Comparison of ENCODE assay signal across 25 cellular contexts in the genomic region with DNA sequence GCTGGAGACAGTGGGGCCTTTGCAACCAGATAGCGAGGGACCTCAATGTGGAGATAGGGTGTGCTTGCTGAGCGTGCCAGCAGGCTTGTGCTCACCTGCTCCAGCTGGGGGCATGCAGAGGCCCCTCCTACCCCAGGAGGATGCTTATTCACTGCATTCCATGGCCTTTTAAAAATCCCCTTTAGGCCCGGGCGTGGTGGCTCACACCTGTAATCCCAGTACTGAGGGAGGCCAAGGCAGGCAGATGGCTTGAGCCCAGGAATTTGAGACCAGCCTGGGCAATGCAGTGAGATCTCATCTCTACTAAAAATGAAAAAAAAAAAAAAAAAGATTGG. TPM values are rescaled to one million over a fixed set of nuclear protein-coding genes. Genes with fewer than 3 reads are reported as not detected.
DNase-seq lines count a peak whose midpoint lies in the region; ATAC-seq, FAIRE-seq and TF ChIP-seq lines count a peak whose summit lies in the region.
"Had no signal": no experiment of that assay in that cellular context is flagged by ENCODE, and none has a peak within 500 bp of the region (broad histone marks: within the 10 kb centered on the region; RNA-seq: fewer than 3 reads in every experiment).

No MANE protein-coding gene starts in this region.

- H3K4me3 ChIP-seq in A549 (no peak overlapping the region), PC-3 (ENCODE audit: low read length) (no peak overlapping the region), mesodermal cell (ENCODE audit: extremely low read depth, insufficient read depth, low read length, poor library complexity, severe bottlenecking) (no peak overlapping the region)
- H3K4me3 ChIP-seq: cardiac muscle cell, lung, SK-N-MC had no signal

- intact Hi-C loops in PC-3 (cut with micrococcal nuclease), result no loop called here

- H3F3A ChIP-seq in PC-3 (ENCODE audit: low read length, unreplicated experiment), result peaks cover 7% of the 10 kb centered on the region

- H3K4me2 ChIP-seq in A549 (no peak overlapping the region), PC-3 (ENCODE audit: low read length) (no peak overlapping the region)

- no peak for TF ChIP-seq EP300 in A549 (IDR thresholded peaks at IDR 0.05)

- no peaks in the 10 kb centered on the region for H3K9me2 ChIP-seq in PC-3 (replicated peaks; ENCODE audit: low read length)

- H3K27ac Mint-ChIP-seq in effector memory CD8-positive, alpha-beta T cell, result peak overlapping the region; percentile 25 to 62
- H3K27ac Mint-ChIP-seq: H9, immature natural killer cell had no signal

- no peaks in the 10 kb centered on the region for H4K20me1 ChIP-seq in PC-3 (ENCODE audit: low read length)

- no peak overlapping the region for H3K4me3 Mint-ChIP-seq in effector memory CD8-positive, alpha-beta T cell
- H3K4me3 Mint-ChIP-seq in activated T-cell treated with anti-CD3 and anti-CD28 coated beads, Interleukin-2, amount 50 U/mL, for 4 hours, result no peak overlapping the region
- H3K4me3 Mint-ChIP-seq: H9, immature natural killer cell had no signal

- no peak for TF ChIP-seq POLR2A in A549 (IDR thresholded peaks at IDR 0.05; ENCODE audit: low read length)

- peaks cover 12% of the 10 kb centered on the region for H3K36me3 ChIP-seq in PC-3 (ENCODE audit: low read depth, low read length)
- no peaks in the 10 kb centered on the region for H3K36me3 ChIP-seq in mesodermal cell (ENCODE audit: control insufficient read depth, insufficient read depth, low read length)
- H3K36me3 ChIP-seq: cardiac muscle cell had no signal

- peaks cover 6% of the 10 kb centered on the region for H3K36me3 Mint-ChIP-seq in effector memory CD8-positive, alpha-beta T cell (ENCODE audit: insufficient read depth)
- H3K36me3 Mint-ChIP-seq in activated T-cell treated with anti-CD3 and anti-CD28 coated beads, Interleukin-2, amount 50 U/mL, for 4 hours (ENCODE audit: insufficient read depth), result peaks cover 13% of the 10 kb centered on the region

- H3K9ac ChIP-seq in PC-3 (ENCODE audit: low read length), result no peak overlapping the region

- no peaks in the 10 kb centered on the region for H3K9me3 ChIP-seq in A549
- no peaks in the 10 kb centered on the region for H3K9me3 ChIP-seq in PC-3 (ENCODE audit: low read length)
- no peaks in the 10 kb centered on the region for H3K9me3 ChIP-seq in mesodermal cell (ENCODE audit: control insufficient read depth, low read length)

- FAIRE-seq in A549 (lab: Jason Lieb, UNC), result no peak

- no peak overlapping the region for H2AFZ ChIP-seq in PC-3 (ENCODE audit: low read length)

- peaks cover 52% of the 10 kb centered on the region for H3K4me1 ChIP-seq in A549
- H3K4me1 ChIP-seq in PC-3 (ENCODE audit: insufficient read depth, low read length), result peaks cover 42% of the 10 kb centered on the region
- H3K4me1 ChIP-seq in mesodermal cell (ENCODE audit: control insufficient read depth, insufficient read depth, low read length, poor library complexity, severe bottlenecking), result peaks cover 4% of the 10 kb centered on the region

- CTCF ChIA-PET in A549 (lab: Yijun Ruan, JAX), result interaction anchor here (0.6 to 7.8 kb wide), 7 partner anchors 11 to 231 kb away, joined by 3 to 44 read pairs (median 4); no protein-coding TSS in a partner anchor
- CTCF ChIA-PET in PC-3 (lab: Charles Lee), result interaction anchor here (0.9 kb wide), 1 partner anchor 15 kb away, joined by 4 read pairs; no protein-coding TSS in a partner anchor

- WGBS in A549 (ENCODE audit: missing lambda C conversion rate), result 95% methylated on average over 4 of the region's 4 CpGs
- WGBS in mesodermal cell (ENCODE audit: insufficient coverage in 2 of 2), 2 experiments, result 84 to 85% methylated on average over 2 of the region's 4 CpGs

- H3K4me1 Mint-ChIP-seq in effector memory CD8-positive, alpha-beta T cell (ENCODE audit: low read depth in 2 of 2), result peaks cover 38 to 40% of the 10 kb centered on the region in 2 donors
- peaks cover 49% of the 10 kb centered on the region for H3K4me1 Mint-ChIP-seq in activated T-cell treated with anti-CD3 and anti-CD28 coated beads, Interleukin-2, amount 50 U/mL, for 4 hours (ENCODE audit: low read depth)

- TF ChIP-seq CTCF in A549 (IDR thresholded peaks at IDR 0.05) (no peak), PC-3 (conservative IDR thresholded peaks at IDR 0.05; ENCODE audit: low read depth, low read length) (no peak)

- no peak for ATAC-seq in A549
- ATAC-seq in PC-3, result no peak
- no peak for ATAC-seq in effector memory CD8-positive, alpha-beta T cell (replicated peaks)
- ATAC-seq in activated T-cell treated with anti-CD3 and anti-CD28 coated beads, Interleukin-2, amount 50 U/mL, for 4 hours, result no peak

- no peaks in the 10 kb centered on the region for H3K27me3 Mint-ChIP-seq in effector memory CD8-positive, alpha-beta T cell
- no peaks in the 10 kb centered on the region for H3K27me3 Mint-ChIP-seq in activated T-cell treated with anti-CD3 and anti-CD28 coated beads, Interleukin-2, amount 50 U/mL, for 4 hours (ENCODE audit: low read depth)

- no TSS peak for BruUV-seq in PC-3 (replicated peaks; lab: Mats Ljungman, UMichigan)

- POLR2A ChIA-PET in A549 (lab: Yijun Ruan, JAX), result interaction anchor here (0.7 kb wide), 1 partner anchor 53 kb away, joined by 4 read pairs; no protein-coding TSS in a partner anchor
- POLR2A ChIA-PET in PC-3 (lab: Charles Lee; ENCODE audit: unreplicated experiment), result no interaction called here

- H3K27me3 ChIP-seq in PC-3 (ENCODE audit: low read length), result no peaks in the 10 kb centered on the region
- H3K27me3 ChIP-seq: cardiac muscle cell had no signal

- DNase-seq in A549 (ENCODE audit: low read depth in 1 of 2, low spot score in 1 of 2) (no peak), PC-3 (no peak), AG08396 (ENCODE audit: low spot score) (no peak)
- no peak for DNase-seq in effector memory CD8-positive, alpha-beta T cell
- DNase-seq in activated CD8-positive, alpha-beta memory T cell treated with anti-CD3 and anti-CD28 coated beads, Interleukin-2, amount 50 U/mL, for 48 hours, result no peak
- no peak for DNase-seq in activated T-cell treated with anti-CD3 and anti-CD28 coated beads, Interleukin-2, amount 50 U/mL, for 4 hours
- DNase-seq in stimulated activated CD4-positive, alpha-beta T cell treated with anti-CD3 and anti-CD28 coated beads, Interleukin-15, amount 100 ng/mL, for 24 hours, result no peak
- DNase-seq: activated CD4-positive, alpha-beta T cell treated with anti-CD3 and anti-CD28 coated beads, Interleukin-2, amount 50 U/mL, for 48 hours; activated naive CD4-positive, alpha-beta T cell; amniotic stem cell; dermis blood vessel endothelial cell; DMS153; foreskin fibroblast; immature natural killer cell; NCI-H1436; NCI-H2107; NCI-H510A; stimulated activated CD4-positive, alpha-beta T cell treated with anti-CD3 and anti-CD28 coated beads, Interleukin-12 subunit alpha, Interleukin-12 subunit beta, amount 100 ng/mL, for 4 hours had no signal

- no peak for TF ChIP-seq RAD21 in A549 (conservative IDR thresholded peaks at IDR 0.05 in 1 of 2, IDR thresholded peaks at IDR 0.05 in 1 of 2)

- H3K79me2 ChIP-seq in PC-3 (ENCODE audit: low read length), result peaks cover 85% of the 10 kb centered on the region

- H3K27ac ChIP-seq in A549, result peak overlapping the region; percentile 26 to 47; a peak in 3 of 6 replicates
- H3K27ac ChIP-seq in PC-3 (ENCODE audit: low read length), result 0 out of 2 replicates have a peak overlapping the region, but pooled peaks have one; percentile 1
- peak overlapping the region; percentile 50 for H3K27ac ChIP-seq in mesodermal cell (ENCODE audit: low read depth, low read length, severe bottlenecking)
- H3K27ac ChIP-seq: cardiac muscle cell, epithelial cell of prostate, SK-N-MC, VCaP had no signal

- H3K9me3 Mint-ChIP-seq in effector memory CD8-positive, alpha-beta T cell, result no peaks in the 10 kb centered on the region
- no peaks in the 10 kb centered on the region for H3K9me3 Mint-ChIP-seq in activated T-cell treated with anti-CD3 and anti-CD28 coated beads, Interleukin-2, amount 50 U/mL, for 4 hours
- H3K9me3 Mint-ChIP-seq: immature natural killer cell had no signal

TF ChIP-seq in A549, 52 proteins besides CTCF, POLR2A, EP300 and RAD21 (continues in another document):
- TF ChIP-seq EHF (CRISPR knock-in tag; IDR thresholded peaks at IDR 0.05) (no peak), RNF2 (IDR thresholded peaks at IDR 0.05; ENCODE audit: borderline replicate concordance, low read depth) (no peak), HES2 (IDR thresholded peaks at IDR 0.05) (no peak), ELK1 (IDR thresholded peaks at IDR 0.05; ENCODE audit: low read depth, low read length) (no peak), EHMT2 (IDR thresholded peaks at IDR 0.05; ENCODE audit: low read depth) (no peak), TP53 (CRISPR knock-in tag; IDR thresholded peaks at IDR 0.05) (no peak), BHLHE40 (IDR thresholded peaks at IDR 0.05; ENCODE audit: low read depth, low read length) (no peak), JUN (IDR thresholded peaks at IDR 0.05) (no peak), MYC (IDR thresholded peaks at IDR 0.05; ENCODE audit: borderline replicate concordance, low read length) (no peak), ESRRA (IDR thresholded peaks at IDR 0.05; ENCODE audit: borderline replicate concordance, low read length) (no peak), RCOR1 (IDR thresholded peaks at IDR 0.05; ENCODE audit: low read depth, low read length) (no peak), NFE2L2 (conservative IDR thresholded peaks at IDR 0.05; ENCODE audit: low read length) (no peak), JUNB (IDR thresholded peaks at IDR 0.05) (no peak)

RNA-seq across cellular contexts. Expression of gene ODC1, which starts 54.5 kb away (rescaled TPM):
- polyA plus RNA-seq in A549 (2011; rRNA removed), result 198 and 265 TPM in 2 replicates
- 147 and 159 TPM in 2 replicates for polyA plus RNA-seq in A549 (2012; cell fraction: cytosol; rRNA removed)
- 84.5 and 165 TPM in 2 replicates for polyA plus RNA-seq in A549 (2012; cell fraction: nucleus; rRNA removed)
- polyA plus RNA-seq in A549 (2017; fragmentation: RNase III; extraction: RNeasy Plus Mini Kit Qiagen cat#74134 plus additional on column Dnase treatment), result 56.3 to 89.5 TPM (median 57.8 TPM) in 3 replicates
- polyA minus RNA-seq in A549 (2011; rRNA and poly(A)+ RNA removed), result 110 and 113 TPM in 2 replicates
- total RNA-seq in PC-3 (2014; rRNA removed), result 712 and 714 TPM in 2 replicates
- 101 TPM for polyA plus RNA-seq in mesodermal cell (2013, experiment 1 of 2)
- polyA plus RNA-seq in mesodermal cell (2013, experiment 2 of 2), result 104 TPM
- 100 to 1,000 TPM; 581 to 619 (median 602) TPM for total RNA-seq in activated T-cell treated with anti-CD3 and anti-CD28 coated beads, Interleukin-2, amount 50 U/mL, for 4 hours
